In the genomic region with DNA sequence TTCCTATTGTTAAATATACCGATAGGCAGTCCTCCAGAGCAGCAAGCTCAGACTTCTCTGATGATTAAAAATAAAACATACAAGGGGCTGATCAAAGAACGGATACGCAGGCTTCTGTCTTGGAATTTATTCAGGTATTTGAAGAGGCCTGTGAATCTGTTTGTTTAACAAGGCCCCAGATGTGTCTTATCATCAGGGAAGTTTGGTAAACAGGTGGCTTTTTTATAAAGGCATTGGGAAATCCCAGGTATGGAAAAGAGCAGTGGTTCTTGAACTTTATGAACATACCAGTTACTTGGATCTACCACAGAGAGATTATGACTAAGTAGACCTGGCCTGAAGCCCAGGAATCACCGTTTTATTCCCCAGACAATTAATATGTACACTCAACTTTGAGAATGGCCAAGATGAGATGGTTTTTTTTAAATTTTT, we compare ENCODE assay signal across 13 cellular contexts. TPM values are rescaled to one million over a fixed set of nuclear protein-coding genes. Genes with fewer than 3 reads are reported as not detected.
DNase-seq lines count a peak whose midpoint lies in the region; ATAC-seq and TF ChIP-seq lines count a peak whose summit lies in the region.
"Had no signal": no experiment of that assay in that cellular context is flagged by ENCODE, and none has a peak within 500 bp of the region (broad histone marks: within the 10 kb centered on the region; RNA-seq: fewer than 3 reads in every experiment).

No MANE protein-coding gene starts in this region.

- H4K91ac ChIP-seq in mesenchymal stem cell (ENCODE audit: low read length): no peak overlapping the region

- no peak for ATAC-seq in GM18498 (IDR thresholded peaks at IDR 0.05; ENCODE audit: unreplicated experiment)
- ATAC-seq: right cardiac atrium had no signal

- no peak overlapping the region for H3K14ac ChIP-seq in mesenchymal stem cell (ENCODE audit: low read length in 2 of 2)

- no peak overlapping the region for H2AK5ac ChIP-seq in mesenchymal stem cell (ENCODE audit: low read length, severe bottlenecking)

- H3K4me1 ChIP-seq in mesenchymal stem cell (ENCODE audit: control insufficient read depth, insufficient read depth, low read depth, low read length): no peaks in the 10 kb centered on the region
- H3K4me1 ChIP-seq in ascending aorta: peaks cover 0 to 4% of the 10 kb centered on the region in 2 donors

- no peak overlapping the region for H3K18ac ChIP-seq in mesenchymal stem cell (ENCODE audit: low read depth in 1 of 2, low read length in 2 of 2)

- H3K4me2 ChIP-seq in mesenchymal stem cell (ENCODE audit: low read length, poor library complexity, severe bottlenecking): no peak overlapping the region

- H3K36me3 ChIP-seq in mesenchymal stem cell (ENCODE audit: control insufficient read depth in 1 of 2, insufficient read depth in 2 of 2, low read depth in 1 of 2, low read length in 2 of 2): no peaks in the 10 kb centered on the region
- H3K36me3 ChIP-seq in ascending aorta: no peaks in the 10 kb centered on the region

- H2BK12ac ChIP-seq in mesenchymal stem cell (ENCODE audit: low read length in 2 of 2): no peak overlapping the region

- no peak overlapping the region for H3K23ac ChIP-seq in mesenchymal stem cell (ENCODE audit: low read length in 2 of 2)

- no peak overlapping the region for H2BK15ac ChIP-seq in mesenchymal stem cell (ENCODE audit: low read depth, poor library complexity, severe bottlenecking)

- no peak overlapping the region for H2AFZ ChIP-seq in mesenchymal stem cell (ENCODE audit: low read depth, low read length)

- H3K27me3 ChIP-seq in mesenchymal stem cell (ENCODE audit: control insufficient read depth in 1 of 2, insufficient read depth in 1 of 2, low read length in 2 of 2) (peaks cover 0 to 6% of the 10 kb centered on the region in 2 experiments), ascending aorta (no peaks in the 10 kb centered on the region)

- H4K8ac ChIP-seq in mesenchymal stem cell (ENCODE audit: low read length): no peak overlapping the region

- TF ChIP-seq CTCF in cardiac fibroblast (IDR thresholded peaks at IDR 0.05; ENCODE audit: low read depth, low read length): no peak
- no peak for TF ChIP-seq CTCF in ascending aorta (IDR thresholded peaks at IDR 0.05)
- TF ChIP-seq CTCF in GM20000 (IDR thresholded peaks at IDR 0.05; ENCODE audit: extremely low read depth, missing control alignments): no peak

- H3K79me1 ChIP-seq in mesenchymal stem cell (replicated peaks; ENCODE audit: low read length, poor library complexity, severe bottlenecking): no peaks in the 10 kb centered on the region

- DNase-seq in Caki2 (ENCODE audit: low read depth) (peak; percentile 50), LoVo (ENCODE audit: low spot score) (peak; percentile 93), cardiac fibroblast (ENCODE audit: low read depth in 2 of 2) (peak; percentile 82 to 98), mesenchymal stem cell (peak; percentile 80), ascending aorta (ENCODE audit: low spot score in 2 of 2) (no peak), NCI-H526 (lab: John Stamatoyannopoulos, UW) (no peak), GM20000 (ENCODE audit: low spot score) (no peak)
- DNase-seq: activated CD4-positive, CD25-positive, alpha-beta regulatory T cell treated with anti-CD3 and anti-CD28 coated beads, Interleukin-2, amount 50 U/mL, for 72 hours; activated naive CD4-positive, alpha-beta T cell treated with anti-CD3 and anti-CD28 coated beads, Interleukin-2, amount 10 ng/mL, durations not matched to agents 7 days and 5 days; effector CD8-positive, alpha-beta T cell; right cardiac atrium; RPMI8226 had no signal

- no peak overlapping the region for H2BK5ac ChIP-seq in mesenchymal stem cell (ENCODE audit: low read depth, low read length, poor library complexity, severe bottlenecking)

- H3K9ac ChIP-seq in mesenchymal stem cell (ENCODE audit: low read length): no peak overlapping the region

- no peaks in the 10 kb centered on the region for H3K9me3 ChIP-seq in mesenchymal stem cell (ENCODE audit: control insufficient read depth, low read length)
- H3K9me3 ChIP-seq in ascending aorta: no peaks in the 10 kb centered on the region

- H3K4me3 ChIP-seq in cardiac fibroblast (replicated peaks in 1 of 2; ENCODE audit: low read depth in 2 of 2, low read length in 2 of 2) (no peak overlapping the region), mesenchymal stem cell (ENCODE audit: insufficient read depth in 1 of 2, low read depth in 1 of 2, low read length in 2 of 2) (no peak overlapping the region), ascending aorta (no peak overlapping the region)

- intact Hi-C loops in ascending aorta (cut with DNase I): no loop called here

- no peak overlapping the region for H3K27ac ChIP-seq in mesenchymal stem cell (ENCODE audit: low read length, poor library complexity, severe bottlenecking)
- no peak overlapping the region for H3K27ac ChIP-seq in ascending aorta

- no peak overlapping the region for H2BK120ac ChIP-seq in mesenchymal stem cell (ENCODE audit: low read depth, low read length)

- in situ Hi-C loops in Caki2 (cut with HindIII; ENCODE audit: low pct_unique_long_range_greater_than_20kb, low sequenced_read_pairs): no loop called here

- 84% methylated on average over 2 of the region's 4 CpGs for WGBS in mesenchymal stem cell

- H3K4ac ChIP-seq in mesenchymal stem cell (ENCODE audit: low read depth in 1 of 2, low read length in 2 of 2): no peak overlapping the region

RNA-seq across cellular contexts. Expression of a gene that starts 47.9 kb away (rescaled TPM):
- total RNA-seq in Caki2 (2014; rRNA removed; shearing (Covaris generic); ENCODE audit: low replicate concordance): not detected in 2 replicates
- 0.03 TPM for polyA plus RNA-seq in mesenchymal stem cell (2013, experiment 1 of 2)
- polyA plus RNA-seq in mesenchymal stem cell (2013, experiment 2 of 2): 0.01 TPM
- 6.5 TPM for total RNA-seq in ascending aorta
- total RNA-seq: right cardiac atrium had no signal
- polyA plus RNA-seq: right cardiac atrium had no signal

Comparison
In these comparisons a context has a peak if more than half of its experiments do, and no peak if none do; other contexts are left out.
1. DNase-seq: peak in Caki2 (single experiment), LoVo (single experiment), cardiac fibroblast (2 of 2) and mesenchymal stem cell (single experiment); none in ascending aorta (0 of 2), NCI-H526 (0 of 2) and GM20000 (single experiment).